Comparison of ENCODE assay signal across 8 cellular contexts in the genomic region with DNA sequence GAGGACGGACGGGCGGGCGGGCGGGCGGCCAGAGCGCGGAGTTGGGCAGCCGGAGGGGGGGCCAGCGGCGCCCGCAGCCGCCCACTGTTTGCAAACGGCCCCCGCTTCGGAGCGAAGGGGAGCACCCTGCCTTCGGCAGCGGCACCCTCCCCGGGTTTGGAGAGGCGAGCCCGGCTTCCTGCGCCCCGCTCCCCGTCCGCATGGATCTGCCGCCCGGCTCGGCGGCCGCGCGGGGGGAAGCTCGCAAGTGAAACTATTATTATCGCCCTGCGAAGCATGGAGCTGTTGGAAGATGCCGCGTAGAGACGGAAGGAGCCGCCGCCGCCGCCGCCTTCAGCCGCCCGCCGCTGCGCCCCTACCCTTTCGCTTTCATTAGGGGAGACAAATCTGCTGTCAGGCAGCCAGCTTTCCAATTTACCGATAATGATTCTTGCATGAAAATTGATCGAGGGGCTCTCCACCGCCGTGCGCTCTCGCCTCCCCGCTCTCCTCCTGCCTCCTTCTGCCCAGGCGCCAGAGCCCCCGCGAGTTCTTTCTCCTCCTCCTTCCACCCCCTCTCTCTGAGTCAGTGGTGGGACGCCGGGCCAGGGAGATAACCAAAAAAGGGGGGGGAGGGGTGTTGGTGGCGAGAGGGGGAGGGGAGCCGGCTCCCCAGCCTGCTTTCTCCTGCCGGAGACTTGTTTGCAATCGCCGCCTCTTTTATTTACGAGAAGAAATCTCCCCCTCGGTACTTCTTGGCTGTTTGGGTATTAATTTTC. TPM values are rescaled to one million over a fixed set of nuclear protein-coding genes. Genes with fewer than 3 reads are reported as not detected.
DNase-seq lines count a peak whose midpoint lies in the region; ATAC-seq and TF ChIP-seq lines count a peak whose summit lies in the region.

No MANE protein-coding gene starts in this region.

- H2BK5ac ChIP-seq in trophoblast cell (ENCODE audit: low read depth, low read length, poor library complexity), result peak overlapping the region; percentile 90

- no peak for TF ChIP-seq CTCF in RWPE1 (conservative IDR thresholded peaks at IDR 0.05; ENCODE audit: low read depth)
- peak in 1 of 4 experiments; percentile 16 for TF ChIP-seq CTCF in gastroesophageal sphincter (IDR thresholded peaks at IDR 0.05)

- peak overlapping the region; percentile 81 for H4K8ac ChIP-seq in trophoblast cell (ENCODE audit: low read depth, low read length)

- H2BK120ac ChIP-seq in trophoblast cell (ENCODE audit: insufficient read depth, low read length, poor library complexity), result peak overlapping the region; percentile 86

- 0% methylated on average over 2 to 6 of the region's 68 CpGs for WGBS in gastroesophageal sphincter (ENCODE audit: low coverage in 1 of 2), 2 donors
- WGBS in trophoblast cell (ENCODE audit: extremely low coverage, insufficient coverage, insufficient read length), result no CpG with 5 or more reads among the region's 68 CpGs

- peak overlapping the region; percentile 99 for H3K27ac ChIP-seq in RWPE1
- peak overlapping the region; percentile 30 to 87 (median 84) for H3K27ac ChIP-seq in gastroesophageal sphincter
- peak overlapping the region; percentile 87 for H3K27ac ChIP-seq in trophoblast cell (ENCODE audit: low read depth, low read length)

- CTCF ChIA-PET in RWPE1 (lab: Yijun Ruan, JAX), result interaction anchor here (0.6 to 1.4 kb wide), 3 partner anchors 26 to 83 kb away, joined by 3 read pairs; no protein-coding TSS in a partner anchor

- H3K4ac ChIP-seq in trophoblast cell (ENCODE audit: low read depth, low read length), result peak overlapping the region; percentile 80

- TF ChIP-seq EP300 in gastroesophageal sphincter (IDR thresholded peaks at IDR 0.05), result no peak

- H3K4me3 ChIP-seq in HAP-1 (peak overlapping the region; percentile 61), gastroesophageal sphincter (peak overlapping the region; percentile 73 to 82), trophoblast cell (ENCODE audit: low read depth, low read length) (peak overlapping the region; percentile 63)

- H3K79me1 ChIP-seq in trophoblast cell (ENCODE audit: low read length), result peaks cover 40% of the 10 kb centered on the region

- H3K4me1 ChIP-seq in HAP-1 (peaks cover 23% of the 10 kb centered on the region), gastroesophageal sphincter (peaks cover 0 to 72% (median 22%) of the 10 kb centered on the region in 3 donors), trophoblast cell (ENCODE audit: control insufficient read depth in 1 of 2, insufficient read depth in 2 of 2, low read length in 2 of 2) (peaks cover 8 to 21% of the 10 kb centered on the region in 2 experiments)

- H3K9me3 ChIP-seq in HAP-1, result no peaks in the 10 kb centered on the region
- H3K9me3 ChIP-seq in gastroesophageal sphincter, result no peaks in the 10 kb centered on the region
- H3K9me3 ChIP-seq in trophoblast cell (ENCODE audit: insufficient read depth, low read depth, low read length), result peaks cover 1% of the 10 kb centered on the region

- H3K79me2 ChIP-seq in trophoblast cell (ENCODE audit: control insufficient read depth, insufficient read depth, low read length, poor library complexity), result peaks cover 20% of the 10 kb centered on the region

- no peak for TF ChIP-seq POLR2A in gastroesophageal sphincter (IDR thresholded peaks at IDR 0.05)

- H3K36me3 ChIP-seq in HAP-1 (replicated peaks) (no peaks in the 10 kb centered on the region), gastroesophageal sphincter (no peaks in the 10 kb centered on the region), trophoblast cell (ENCODE audit: control insufficient read depth in 1 of 2, insufficient read depth in 2 of 2, low read length in 2 of 2) (no peaks in the 10 kb centered on the region)

- peak overlapping the region; percentile 66 for H2AFZ ChIP-seq in trophoblast cell (ENCODE audit: insufficient read depth, low read length, poor library complexity)

- no peak overlapping the region for H3K9ac ChIP-seq in trophoblast cell (ENCODE audit: low read length)

- peak overlapping the region; percentile 93 for H3K18ac ChIP-seq in trophoblast cell (ENCODE audit: low read length)

- no peak overlapping the region for H3K23ac ChIP-seq in trophoblast cell (ENCODE audit: low read length)

- peak overlapping the region; percentile 92 for H4K91ac ChIP-seq in trophoblast cell (ENCODE audit: low read depth, low read length)

- H3K27me3 ChIP-seq in HAP-1 (ENCODE audit: low read depth) (no peaks in the 10 kb centered on the region), gastroesophageal sphincter (no peaks in the 10 kb centered on the region), trophoblast cell (ENCODE audit: insufficient read depth, low read length) (no peaks in the 10 kb centered on the region)

- peak; percentile 27 for ATAC-seq in gastroesophageal sphincter

- peak overlapping the region; percentile 81 for H3K14ac ChIP-seq in trophoblast cell (ENCODE audit: low read length)

- peak overlapping the region; percentile 82 for H3K4me2 ChIP-seq in trophoblast cell (ENCODE audit: low read length)

- H2AK5ac ChIP-seq in trophoblast cell (ENCODE audit: low read length), result peak overlapping the region; percentile 52

- H2BK12ac ChIP-seq in trophoblast cell (ENCODE audit: low read length), result peak overlapping the region; percentile 51

- peak overlapping the region; percentile 40 for H4K12ac ChIP-seq in trophoblast cell (ENCODE audit: low read depth, low read length)

- in situ Hi-C loops in ACHN (cut with HindIII; ENCODE audit: low pct_ligation_motif_present, low pct_unique_long_range_greater_than_20kb, low sequenced_read_pairs) (no loop called here), HAP-1 (cut with MboI; ENCODE audit: low sequenced_read_pairs) (loop anchor here (5.0 kb wide), 1 partner anchor 52 kb away; no protein-coding TSS in a partner anchor)

- POLR2A ChIA-PET in RWPE1 (lab: Yijun Ruan, JAX; ENCODE audit: low non-redundant PET), result interaction anchor here (0.7 kb wide), 2 partner anchors 56 to 213 kb away, joined by 3 to 4 read pairs; no protein-coding TSS in a partner anchor

- DNase-seq in ACHN (peak; percentile 66), HAP-1 (ENCODE audit: low spot score in 2 of 2) (no peak), RWPE1 (ENCODE audit: low spot score) (peak; percentile 82), trophoblast cell (peak; percentile 40 to 71), ecto neural progenitor cell (ENCODE audit: low spot score) (no peak), NCI-H2029 (lab: John Stamatoyannopoulos, UW) (no peak)
- DNase-seq in activated naive CD4-positive, alpha-beta T cell treated with Interleukin-2 at 50 U/mL for 16 hours, result peak; percentile 66

RNA-seq across cellular contexts. Expression of gene GSE1, which starts 58.2 kb away (rescaled TPM):
- total RNA-seq in gastroesophageal sphincter, result 10 to 100 TPM; 23.4 to 65.5 (median 52.5) TPM
- polyA plus RNA-seq in trophoblast cell (2013), result 175 and 188 TPM in 2 replicates

Comparison
In these comparisons a context has a peak if more than half of its experiments do, and no peak if none do; other contexts are left out.
1. DNase-seq: peak in ACHN (single experiment), RWPE1 (single experiment), activated naive CD4-positive, alpha-beta T cell treated with Interleukin-2 at 50 U/mL for 16 hours (single experiment) and trophoblast cell (2 of 2); none in HAP-1 (0 of 2), ecto neural progenitor cell (single experiment) and NCI-H2029 (single experiment).
2. Peak in every context shown above with its lines, with median percentiles within 50 percentile points of each other: H3K4me3 ChIP-seq and H3K27ac ChIP-seq.